Comparison of ENCODE assay signal across 1 cellular context in genomic region chr10:32347363-32347735, GRCh38.
TF ChIP-seq lines count a peak whose summit lies in the region.

No MANE protein-coding gene starts in this region.

TF ChIP-seq in GM23338, 12 proteins besides CTCF, POLR2A, EP300 and RAD21 (continued from another document):
- TF ChIP-seq, protein P1, sequence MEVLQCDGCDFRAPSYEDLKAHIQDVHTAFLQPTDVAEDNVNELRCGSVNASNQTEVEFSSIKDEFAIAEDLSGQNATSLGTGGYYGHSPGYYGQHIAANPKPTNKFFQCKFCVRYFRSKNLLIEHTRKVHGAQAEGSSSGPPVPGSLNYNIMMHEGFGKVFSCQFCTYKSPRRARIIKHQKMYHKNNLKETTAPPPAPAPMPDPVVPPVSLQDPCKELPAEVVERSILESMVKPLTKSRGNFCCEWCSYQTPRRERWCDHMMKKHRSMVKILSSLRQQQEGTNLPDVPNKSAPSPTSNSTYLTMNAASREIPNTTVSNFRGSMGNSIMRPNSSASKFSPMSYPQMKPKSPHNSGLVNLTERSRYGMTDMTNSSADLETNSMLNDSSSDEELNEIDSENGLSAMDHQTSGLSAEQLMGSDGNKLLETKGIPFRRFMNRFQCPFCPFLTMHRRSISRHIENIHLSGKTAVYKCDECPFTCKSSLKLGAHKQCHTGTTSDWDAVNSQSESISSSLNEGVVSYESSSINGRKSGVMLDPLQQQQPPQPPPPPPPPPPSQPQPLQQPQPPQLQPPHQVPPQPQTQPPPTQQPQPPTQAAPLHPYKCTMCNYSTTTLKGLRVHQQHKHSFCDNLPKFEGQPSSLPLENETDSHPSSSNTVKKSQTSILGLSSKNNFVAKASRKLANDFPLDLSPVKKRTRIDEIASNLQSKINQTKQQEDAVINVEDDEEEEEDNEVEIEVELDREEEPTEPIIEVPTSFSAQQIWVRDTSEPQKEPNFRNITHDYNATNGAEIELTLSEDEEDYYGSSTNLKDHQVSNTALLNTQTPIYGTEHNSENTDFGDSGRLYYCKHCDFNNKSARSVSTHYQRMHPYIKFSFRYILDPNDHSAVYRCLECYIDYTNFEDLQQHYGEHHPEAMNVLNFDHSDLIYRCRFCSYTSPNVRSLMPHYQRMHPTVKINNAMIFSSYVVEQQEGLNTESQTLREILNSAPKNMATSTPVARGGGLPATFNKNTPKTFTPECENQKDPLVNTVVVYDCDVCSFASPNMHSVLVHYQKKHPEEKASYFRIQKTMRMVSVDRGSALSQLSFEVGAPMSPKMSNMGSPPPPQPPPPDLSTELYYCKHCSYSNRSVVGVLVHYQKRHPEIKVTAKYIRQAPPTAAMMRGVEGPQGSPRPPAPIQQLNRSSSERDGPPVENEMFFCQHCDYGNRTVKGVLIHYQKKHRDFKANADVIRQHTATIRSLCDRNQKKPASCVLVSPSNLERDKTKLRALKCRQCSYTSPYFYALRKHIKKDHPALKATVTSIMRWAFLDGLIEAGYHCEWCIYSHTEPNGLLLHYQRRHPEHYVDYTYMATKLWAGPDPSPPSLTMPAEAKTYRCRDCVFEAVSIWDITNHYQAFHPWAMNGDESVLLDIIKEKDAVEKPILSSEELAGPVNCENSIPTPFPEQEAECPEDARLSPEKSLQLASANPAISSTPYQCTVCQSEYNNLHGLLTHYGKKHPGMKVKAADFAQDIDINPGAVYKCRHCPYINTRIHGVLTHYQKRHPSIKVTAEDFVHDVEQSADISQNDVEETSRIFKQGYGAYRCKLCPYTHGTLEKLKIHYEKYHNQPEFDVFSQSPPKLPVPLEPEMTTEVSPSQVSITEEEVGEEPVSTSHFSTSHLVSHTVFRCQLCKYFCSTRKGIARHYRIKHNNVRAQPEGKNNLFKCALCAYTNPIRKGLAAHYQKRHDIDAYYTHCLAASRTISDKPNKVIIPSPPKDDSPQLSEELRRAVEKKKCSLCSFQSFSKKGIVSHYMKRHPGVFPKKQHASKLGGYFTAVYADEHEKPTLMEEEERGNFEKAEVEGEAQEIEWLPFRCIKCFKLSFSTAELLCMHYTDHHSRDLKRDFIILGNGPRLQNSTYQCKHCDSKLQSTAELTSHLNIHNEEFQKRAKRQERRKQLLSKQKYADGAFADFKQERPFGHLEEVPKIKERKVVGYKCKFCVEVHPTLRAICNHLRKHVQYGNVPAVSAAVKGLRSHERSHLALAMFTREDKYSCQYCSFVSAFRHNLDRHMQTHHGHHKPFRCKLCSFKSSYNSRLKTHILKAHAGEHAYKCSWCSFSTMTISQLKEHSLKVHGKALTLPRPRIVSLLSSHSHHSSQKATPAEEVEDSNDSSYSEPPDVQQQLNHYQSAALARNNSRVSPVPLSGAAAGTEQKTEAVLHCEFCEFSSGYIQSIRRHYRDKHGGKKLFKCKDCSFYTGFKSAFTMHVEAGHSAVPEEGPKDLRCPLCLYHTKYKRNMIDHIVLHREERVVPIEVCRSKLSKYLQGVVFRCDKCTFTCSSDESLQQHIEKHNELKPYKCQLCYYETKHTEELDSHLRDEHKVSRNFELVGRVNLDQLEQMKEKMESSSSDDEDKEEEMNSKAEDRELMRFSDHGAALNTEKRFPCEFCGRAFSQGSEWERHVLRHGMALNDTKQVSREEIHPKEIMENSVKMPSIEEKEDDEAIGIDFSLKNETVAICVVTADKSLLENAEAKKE (CRISPR knock-in tag; IDR thresholded peaks at IDR 0.05) = no peak
- TF ChIP-seq EZH2 (IDR thresholded peaks at IDR 0.05; ENCODE audit: low read depth, unreplicated experiment) (no peak), EZH2phosphoT487 (IDR thresholded peaks at IDR 0.05; ENCODE audit: unreplicated experiment) (no peak), JUNB (IDR thresholded peaks at IDR 0.05; ENCODE audit: unreplicated experiment) (no peak)
- TF ChIP-seq, protein P2, sequence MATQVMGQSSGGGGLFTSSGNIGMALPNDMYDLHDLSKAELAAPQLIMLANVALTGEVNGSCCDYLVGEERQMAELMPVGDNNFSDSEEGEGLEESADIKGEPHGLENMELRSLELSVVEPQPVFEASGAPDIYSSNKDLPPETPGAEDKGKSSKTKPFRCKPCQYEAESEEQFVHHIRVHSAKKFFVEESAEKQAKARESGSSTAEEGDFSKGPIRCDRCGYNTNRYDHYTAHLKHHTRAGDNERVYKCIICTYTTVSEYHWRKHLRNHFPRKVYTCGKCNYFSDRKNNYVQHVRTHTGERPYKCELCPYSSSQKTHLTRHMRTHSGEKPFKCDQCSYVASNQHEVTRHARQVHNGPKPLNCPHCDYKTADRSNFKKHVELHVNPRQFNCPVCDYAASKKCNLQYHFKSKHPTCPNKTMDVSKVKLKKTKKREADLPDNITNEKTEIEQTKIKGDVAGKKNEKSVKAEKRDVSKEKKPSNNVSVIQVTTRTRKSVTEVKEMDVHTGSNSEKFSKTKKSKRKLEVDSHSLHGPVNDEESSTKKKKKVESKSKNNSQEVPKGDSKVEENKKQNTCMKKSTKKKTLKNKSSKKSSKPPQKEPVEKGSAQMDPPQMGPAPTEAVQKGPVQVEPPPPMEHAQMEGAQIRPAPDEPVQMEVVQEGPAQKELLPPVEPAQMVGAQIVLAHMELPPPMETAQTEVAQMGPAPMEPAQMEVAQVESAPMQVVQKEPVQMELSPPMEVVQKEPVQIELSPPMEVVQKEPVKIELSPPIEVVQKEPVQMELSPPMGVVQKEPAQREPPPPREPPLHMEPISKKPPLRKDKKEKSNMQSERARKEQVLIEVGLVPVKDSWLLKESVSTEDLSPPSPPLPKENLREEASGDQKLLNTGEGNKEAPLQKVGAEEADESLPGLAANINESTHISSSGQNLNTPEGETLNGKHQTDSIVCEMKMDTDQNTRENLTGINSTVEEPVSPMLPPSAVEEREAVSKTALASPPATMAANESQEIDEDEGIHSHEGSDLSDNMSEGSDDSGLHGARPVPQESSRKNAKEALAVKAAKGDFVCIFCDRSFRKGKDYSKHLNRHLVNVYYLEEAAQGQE (IDR thresholded peaks at IDR 0.05; ENCODE audit: unreplicated experiment) = no peak
